In genomic region chr9:83817356-83818278, GRCh38 we compare ENCODE assay signal across 8 cellular contexts. TPM values are rescaled to one million over a fixed set of nuclear protein-coding genes. Genes with fewer than 3 reads are reported as not detected.
A peak's percentile ranks its signal among the peaks of the same experiment; 100 is the strongest.
DNase-seq lines count a peak whose midpoint lies in the region; ATAC-seq, FAIRE-seq and TF ChIP-seq lines count a peak whose summit lies in the region.
"Not testable (repeated sequence)": the region's sequence is repeated elsewhere in the genome, so short reads cannot be mapped to it uniquely, and the experiment has no call there.

Gene GKAP1 (minus strand): TSS chr9:83817769. CDS start chr9:83806517, 11,252 bp downstream.

- peak; percentile 90 for DNase-seq in D341Med (ENCODE audit: low spot score)
- peak; percentile 18 for DNase-seq in HTR-8/SVneo (ENCODE audit: insufficient read length, low spot score)
- peak; percentile 82 for DNase-seq in OCI-LY7 (ENCODE audit: low spot score)
- DNase-seq in activated T-cell treated with anti-CD3 and anti-CD28 coated beads for 48 hours (ENCODE audit: low read depth): peak; percentile 66
- peak; percentile 86 to 92 for DNase-seq in erythroblast (lab: John Stamatoyannopoulos, UW)
- DNase-seq in mucosa of gallbladder (ENCODE audit: low spot score): peak; percentile 78
- DNase-seq in stimulated activated CD8-positive, alpha-beta memory T cell treated with anti-CD3 and anti-CD28 coated beads, Interleukin-2, amount 100 ng/mL, for 1 hour (ENCODE audit: low read depth in 2 of 2): peak; percentile 68 to 73

- H3K9me3 ChIP-seq in OCI-LY7 (ENCODE audit: low read length): not testable (repeated sequence)

- not testable (repeated sequence) for BruUV-seq in OCI-LY7 (replicated peaks; lab: Mats Ljungman, UMichigan)

- H3K9me2 ChIP-seq in OCI-LY7 (ENCODE audit: insufficient read depth, low read length): not testable (repeated sequence)

- H3K4me1 ChIP-seq in OCI-LY7 (ENCODE audit: insufficient read depth, low read length, poor library complexity, severe bottlenecking): peaks cover 10% of the 10 kb centered on the region

- H3K79me2 ChIP-seq in OCI-LY7 (ENCODE audit: insufficient read depth, low read depth, low read length): not testable (repeated sequence)

- H3K4me3 ChIP-seq in OCI-LY7 (ENCODE audit: low read depth, low read length, poor library complexity, severe bottlenecking): peak within 1 kb of the TSS; percentile 77

- TF ChIP-seq CTCF in OCI-LY7 (conservative IDR thresholded peaks at IDR 0.05; ENCODE audit: low read length): not testable (repeated sequence)

- peak within 1 kb of the TSS; percentile 85 for H2AFZ ChIP-seq in OCI-LY7 (ENCODE audit: low read length)

- not testable (repeated sequence) for FAIRE-seq in HTR-8/SVneo (lab: Jason Lieb, UNC)

- H3K27ac ChIP-seq in OCI-LY7 (ENCODE audit: low read depth, low read length, poor library complexity, severe bottlenecking): peak within 1 kb of the TSS; percentile 35

- not testable (repeated sequence) for TF ChIP-seq POLR2A in erythroblast (IDR thresholded peaks at IDR 0.05; ENCODE audit: low read length)

- H3K36me3 ChIP-seq in OCI-LY7 (ENCODE audit: insufficient read depth, low read length): not testable (repeated sequence)

- peak; percentile 79 for ATAC-seq in GM21381 (IDR thresholded peaks at IDR 0.05; ENCODE audit: unreplicated experiment)

- POLR2A ChIA-PET in OCI-LY7 (lab: Charles Lee): interaction anchor here (0.6 to 0.7 kb wide), 2 partner anchors 22 to 78 kb away, joined by 3 to 4 read pairs; no protein-coding TSS in a partner anchor

- not testable (repeated sequence) for H4K20me1 ChIP-seq in OCI-LY7 (ENCODE audit: insufficient read depth, low read length)

- CTCF ChIA-PET in OCI-LY7 (lab: Charles Lee; ENCODE audit: unreplicated experiment): not testable (repeated sequence)

- intact Hi-C loops in OCI-LY7 (cut with micrococcal nuclease; ENCODE audit: unreplicated experiment): loop anchor here (2.0 to 5.0 kb wide), 3 partner anchors 103 to 195 kb away; partner anchors contain the start of genes IDNK, KIF27 and UBQLN1

- peak within 1 kb of the TSS; percentile 85 for H3K4me2 ChIP-seq in OCI-LY7 (ENCODE audit: low read length)

RNA-seq across cellular contexts. Expression of gene GKAP1, which starts in this region (rescaled TPM):
- 3.4 and 8.5 TPM in 2 replicates for total RNA-seq in OCI-LY7 (2014; rRNA removed; shearing (Covaris generic))
- total RNA-seq in OCI-LY7 (2022) (8.6 and 12.4 TPM in 2 replicates), mucosa of gallbladder (14.0 TPM)

Comparison
In these comparisons a context has a peak if more than half of its experiments do, and no peak if none do; other contexts are left out.
1. Peak in every context shown above with its lines: DNase-seq, ATAC-seq, H3K4me3 ChIP-seq and H3K27ac ChIP-seq.
2. DNase-seq: peak in every context shown above with its lines; median percentile 90 in D341Med; 89 in erythroblast; 82 in OCI-LY7; 78 in mucosa of gallbladder; 70 in stimulated activated CD8-positive, alpha-beta memory T cell treated with anti-CD3 and anti-CD28 coated beads, Interleukin-2, amount 100 ng/mL, for 1 hour; 66 in activated T-cell treated with anti-CD3 and anti-CD28 coated beads for 48 hours; 18 in HTR-8/SVneo.